ENCODE assay signal across 8 cellular contexts in genomic region chr19:19320362-19321142, GRCh38. TPM values are rescaled to one million over a fixed set of nuclear protein-coding genes. Genes with fewer than 3 reads are reported as not detected.
A peak's percentile ranks its signal among the peaks of the same experiment; 100 is the strongest.
DNase-seq lines count a peak whose midpoint lies in the region; ATAC-seq, FAIRE-seq and TF ChIP-seq lines count a peak whose summit lies in the region.

TSS of gene MAU2 (plus strand) at chr19:19320829. CDS start at chr19:19320860, 31 bp downstream.
A gene with protein sequence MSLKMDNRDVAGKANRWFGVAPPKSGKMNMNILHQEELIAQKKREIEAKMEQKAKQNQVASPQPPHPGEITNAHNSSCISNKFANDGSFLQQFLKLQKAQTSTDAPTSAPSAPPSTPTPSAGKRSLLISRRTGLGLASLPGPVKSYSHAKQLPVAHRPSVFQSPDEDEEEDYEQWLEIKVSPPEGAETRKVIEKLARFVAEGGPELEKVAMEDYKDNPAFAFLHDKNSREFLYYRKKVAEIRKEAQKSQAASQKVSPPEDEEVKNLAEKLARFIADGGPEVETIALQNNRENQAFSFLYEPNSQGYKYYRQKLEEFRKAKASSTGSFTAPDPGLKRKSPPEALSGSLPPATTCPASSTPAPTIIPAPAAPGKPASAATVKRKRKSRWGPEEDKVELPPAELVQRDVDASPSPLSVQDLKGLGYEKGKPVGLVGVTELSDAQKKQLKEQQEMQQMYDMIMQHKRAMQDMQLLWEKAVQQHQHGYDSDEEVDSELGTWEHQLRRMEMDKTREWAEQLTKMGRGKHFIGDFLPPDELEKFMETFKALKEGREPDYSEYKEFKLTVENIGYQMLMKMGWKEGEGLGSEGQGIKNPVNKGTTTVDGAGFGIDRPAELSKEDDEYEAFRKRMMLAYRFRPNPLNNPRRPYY (minus strand): TSS chr19:19320509. CDS start chr19:19320496, 13 bp downstream.

- CTCF ChIA-PET in HepG2 (lab: Yijun Ruan, JAX; ENCODE audit: low intra/inter-chr PET ratio, low total read pairs) = interaction anchor here (1.0 kb wide), 1 partner anchor 22 kb away, joined by 3 read pairs; no protein-coding TSS in a partner anchor

- TF ChIP-seq CTCF in C4-2B (conservative IDR thresholded peaks at IDR 0.05) (no peak), HepG2 (CRISPR knock-in tag; IDR thresholded peaks at IDR 0.05) (peak; percentile 38; the same call in 1 of the 2 replicates)

- under 1% methylated on average over 17 of the region's 67 CpGs for WGBS in HepG2 (ENCODE audit: low lambda C conversion rate)

- DNase-seq in NCI-H526 treated with DMSO at 0.1 percent for 48 hours (lab: John Stamatoyannopoulos, UW) (peak; percentile 85), dermis blood vessel endothelial cell (peak; percentile 93), HepG2 (ENCODE audit: low spot score) (peak; percentile 92)
- DNase-seq in activated CD4-positive, alpha-beta T cell treated with anti-CD3 and anti-CD28 coated beads, Interleukin-2, amount 50 U/mL, for 24 hours (ENCODE audit: low read depth in 1 of 2, low spot score in 1 of 2) = peak; percentile 78 to 86
- DNase-seq in stimulated activated CD4-positive, alpha-beta T cell treated with anti-CD3 and anti-CD28 coated beads, Interleukin-4, amount 100 ng/mL, for 1 hour = peak; percentile 88

- in situ Hi-C loops in HepG2 (cut with HindIII; ENCODE audit: extremely low pct_ligation_motif_present, low pct_unique_long_range_greater_than_20kb) = no loop called here

- 0 out of 2 replicates have a peak, but pooled peaks cover 3% of the 10 kb centered on the region for H4K20me1 ChIP-seq in HepG2 (ENCODE audit: insufficient read depth, low read length)

- ATAC-seq in GM19324 (IDR thresholded peaks at IDR 0.05; ENCODE audit: low FRiP score, unreplicated experiment) = peak; percentile 91
- ATAC-seq in HG03469 (IDR thresholded peaks at IDR 0.05; ENCODE audit: unreplicated experiment) = peak; percentile 86
- ATAC-seq in HepG2 = peak; percentile 95

- H3K27ac ChIP-seq in C4-2B (peak within 1 kb of the TSS; percentile 95), HepG2 (ENCODE audit: extremely low read length, insufficient read depth, low read length) (peak within 1 kb of the TSS; percentile 85)

- H3K9me3 ChIP-seq in HepG2 (ENCODE audit: low read length) = no peaks in the 10 kb centered on the region

- peak; percentile 87 for FAIRE-seq in HepG2 (lab: Jason Lieb, UNC)

- peaks cover 26% of the 10 kb centered on the region for H3K4me1 ChIP-seq in HepG2 (ENCODE audit: insufficient read depth, low read length)

- H3K36me3 ChIP-seq in HepG2 (replicated peaks in 1 of 2; ENCODE audit: control insufficient read depth in 1 of 2, insufficient read depth in 2 of 2, low read length in 2 of 2) = peaks cover 10 to 27% of the 10 kb centered on the region in 2 experiments

- peak within 1 kb of the TSS; percentile 98 for H3K9ac ChIP-seq in HepG2 (ENCODE audit: insufficient read depth, low read depth, low read length)

- H3K79me2 ChIP-seq in HepG2 (ENCODE audit: insufficient read depth, low read length) = peaks cover 45% of the 10 kb centered on the region

- H3K4me2 ChIP-seq in HepG2 (ENCODE audit: low read depth, low read length) = peak within 1 kb of the TSS; percentile 97

- peak within 1 kb of the TSS; percentile 82 for H2AFZ ChIP-seq in HepG2 (ENCODE audit: low read length)

- peak; percentile 86 to 87 for TF ChIP-seq POLR2A in HepG2 (IDR thresholded peaks at IDR 0.05; ENCODE audit: insufficient read depth in 1 of 2, low read depth in 2 of 2, low read length in 2 of 2)

- no TSS peak for BruUV-seq in HepG2 (replicated peaks; lab: Mats Ljungman, UMichigan)

- intact Hi-C loops in HepG2 (cut with micrococcal nuclease; ENCODE audit: unreplicated experiment) = loop anchor here (2.0 to 5.0 kb wide), 2 partner anchors 48 to 128 kb away; partner anchors contain the start of genes BORCS8, RFXANK and TM6SF2

- no peaks in the 10 kb centered on the region; a peak in 1 of 5 replicates for H3K27me3 ChIP-seq in HepG2 (ENCODE audit: control insufficient read depth in 1 of 2, insufficient read depth in 2 of 2, low read length in 2 of 2)

- TF ChIP-seq EP300 in HepG2 (IDR thresholded peaks at IDR 0.05; ENCODE audit: low read depth in 2 of 2, low read length in 2 of 2) (no peak), HepG2 (CRISPR knock-in tag; IDR thresholded peaks at IDR 0.05; ENCODE audit: borderline replicate concordance) (peak; percentile 20; the same call in 1 of the 2 replicates)

- H3K4me3 ChIP-seq in HepG2 (replicated peaks in 1 of 3; ENCODE audit: insufficient read depth in 1 of 3, low read depth in 2 of 3, low read length in 3 of 3) = peak within 1 kb of the TSS; percentile 82 to 100 (median 95)

- POLR2A ChIA-PET in HepG2 (lab: Yijun Ruan, JAX) = interaction anchor here (0.8 to 1.5 kb wide), 3 partner anchors 44 to 117 kb away, joined by 3 to 4 read pairs (median 3); partner anchors contain the start of gene NR2C2AP

- TF ChIP-seq RAD21 in HepG2 (CRISPR knock-in tag; IDR thresholded peaks at IDR 0.05) = peak; percentile 49; the same call in 1 of the 2 replicates

TF ChIP-seq in HepG2, 621 proteins besides CTCF, POLR2A, EP300 and RAD21 (continues in another document):
- no peak for TF ChIP-seq DBP (CRISPR knock-in tag; IDR thresholded peaks at IDR 0.05; ENCODE audit: not compliant biosample characterization)
- TF ChIP-seq TARDBP (CRISPR knock-in tag; IDR thresholded peaks at IDR 0.05) = no peak
- 0 out of 2 replicates have a peak, but pooled peaks have one; percentile 51 for TF ChIP-seq HOXA9 (CRISPR knock-in tag; IDR thresholded peaks at IDR 0.05; ENCODE audit: borderline replicate concordance)

RNA-seq across cellular contexts. Expression of gene MAU2, which starts in this region (rescaled TPM):
- total RNA-seq in dermis blood vessel endothelial cell (40.8 and 42.4 TPM in 2 replicates), HepG2 (2016; rRNA removed; fragmentation: Illumina TruSeq; extraction: Trizol) (11.2 and 16.8 TPM in 2 replicates)
- total RNA-seq in HepG2 (2016; cell fraction: cytosol; rRNA removed; fragmentation: Illumina TruSeq; extraction: Trizol; ENCODE audit: low read depth) = 9.4 and 9.6 TPM in 2 replicates
- total RNA-seq in HepG2 (2016; cell fraction: insoluble cytoplasmic fraction; rRNA removed; fragmentation: Illumina TruSeq; extraction: Trizol) = 8.7 and 17.7 TPM in 2 replicates
- total RNA-seq in HepG2 (2016; cell fraction: membrane; rRNA removed; fragmentation: Illumina TruSeq; extraction: Trizol) = 8.8 and 10.6 TPM in 2 replicates
- 22.6 and 31.6 TPM in 2 replicates for total RNA-seq in HepG2 (2016; cell fraction: nucleus; rRNA removed; fragmentation: Illumina TruSeq; extraction: Trizol)
- polyA plus RNA-seq in HepG2 (2011; rRNA removed) = 33.8 and 42.5 TPM in 2 replicates
- polyA plus RNA-seq in HepG2 (2011; cell fraction: cytosol; rRNA removed) = 14.5 and 20.0 TPM in 2 replicates
- polyA plus RNA-seq in HepG2 (2011; cell fraction: nucleus; rRNA removed) = 141 and 157 TPM in 2 replicates
- polyA plus RNA-seq in HepG2 (2012) = 24.5 and 28.7 TPM in 2 replicates
- polyA plus RNA-seq in HepG2 (2016; cell fraction: cytosol; fragmentation: Illumina TruSeq; extraction: Trizol; ENCODE audit: low read depth) = 1.4 and 2.2 TPM in 2 replicates
- polyA plus RNA-seq in HepG2 (2016; cell fraction: insoluble cytoplasmic fraction; fragmentation: Illumina TruSeq; extraction: Trizol; ENCODE audit: low read depth) = 8.0 and 11.9 TPM in 2 replicates
- polyA plus RNA-seq in HepG2 (2016; cell fraction: membrane; fragmentation: Illumina TruSeq; extraction: Trizol; ENCODE audit: low read depth) = 3.5 and 4.4 TPM in 2 replicates
- polyA plus RNA-seq in HepG2 (2016; cell fraction: nucleus; fragmentation: Illumina TruSeq; extraction: Trizol; ENCODE audit: insufficient read depth, low read depth) = 63.3 and 65.0 TPM in 2 replicates
- polyA minus RNA-seq in HepG2 (2011; rRNA and poly(A)+ RNA removed; ENCODE audit: low replicate concordance) = 93.0 and 117 TPM in 2 replicates
- polyA minus RNA-seq in HepG2 (2011; cell fraction: cytosol; rRNA and poly(A)+ RNA removed) = 26.3 and 30.4 TPM in 2 replicates
- polyA minus RNA-seq in HepG2 (2011; cell fraction: nucleus; rRNA and poly(A)+ RNA removed) = 66.6 and 70.0 TPM in 2 replicates

RNA-seq across cellular contexts. Expression of the second gene that starts in this region (rescaled TPM):
- total RNA-seq in dermis blood vessel endothelial cell = 20.1 and 26.7 TPM in 2 replicates
- 17.7 and 25.9 TPM in 2 replicates for total RNA-seq in HepG2 (2016; rRNA removed; fragmentation: Illumina TruSeq; extraction: Trizol)
- 8.7 and 9.2 TPM in 2 replicates for total RNA-seq in HepG2 (2016; cell fraction: cytosol; rRNA removed; fragmentation: Illumina TruSeq; extraction: Trizol; ENCODE audit: low read depth)
- 16.1 and 27.0 TPM in 2 replicates for total RNA-seq in HepG2 (2016; cell fraction: insoluble cytoplasmic fraction; rRNA removed; fragmentation: Illumina TruSeq; extraction: Trizol)
- 10.9 and 12.1 TPM in 2 replicates for total RNA-seq in HepG2 (2016; cell fraction: membrane; rRNA removed; fragmentation: Illumina TruSeq; extraction: Trizol)
- 21.4 and 23.7 TPM in 2 replicates for total RNA-seq in HepG2 (2016; cell fraction: nucleus; rRNA removed; fragmentation: Illumina TruSeq; extraction: Trizol)
- polyA plus RNA-seq in HepG2 (2011; rRNA removed) = 21.6 and 29.1 TPM in 2 replicates
- polyA plus RNA-seq in HepG2 (2011; cell fraction: cytosol; rRNA removed) = 15.9 and 20.9 TPM in 2 replicates
- polyA plus RNA-seq in HepG2 (2011; cell fraction: nucleus; rRNA removed) = 103 and 104 TPM in 2 replicates
- 20.3 and 27.6 TPM in 2 replicates for polyA plus RNA-seq in HepG2 (2012)
- polyA plus RNA-seq in HepG2 (2016; cell fraction: cytosol; fragmentation: Illumina TruSeq; extraction: Trizol; ENCODE audit: low read depth) = 6.2 and 7.6 TPM in 2 replicates
- polyA plus RNA-seq in HepG2 (2016; cell fraction: insoluble cytoplasmic fraction; fragmentation: Illumina TruSeq; extraction: Trizol; ENCODE audit: low read depth) = 14.4 and 18.3 TPM in 2 replicates
- 6.6 and 9.3 TPM in 2 replicates for polyA plus RNA-seq in HepG2 (2016; cell fraction: membrane; fragmentation: Illumina TruSeq; extraction: Trizol; ENCODE audit: low read depth)
- 46.6 and 50.2 TPM in 2 replicates for polyA plus RNA-seq in HepG2 (2016; cell fraction: nucleus; fragmentation: Illumina TruSeq; extraction: Trizol; ENCODE audit: insufficient read depth, low read depth)
- 22.4 and 37.1 TPM in 2 replicates for polyA minus RNA-seq in HepG2 (2011; rRNA and poly(A)+ RNA removed; ENCODE audit: low replicate concordance)
- polyA minus RNA-seq in HepG2 (2011; cell fraction: cytosol; rRNA and poly(A)+ RNA removed) = 9.5 and 13.6 TPM in 2 replicates
- polyA minus RNA-seq in HepG2 (2011; cell fraction: nucleus; rRNA and poly(A)+ RNA removed) = 35.1 and 46.9 TPM in 2 replicates

Comparison
In these comparisons a context has a peak if more than half of its experiments do, and no peak if none do; other contexts are left out.
1. Peak in every context shown above with its lines: DNase-seq, ATAC-seq, H3K4me3 ChIP-seq and H3K27ac ChIP-seq.